22 cellular contexts compared by ENCODE assay signal in the genomic region with DNA sequence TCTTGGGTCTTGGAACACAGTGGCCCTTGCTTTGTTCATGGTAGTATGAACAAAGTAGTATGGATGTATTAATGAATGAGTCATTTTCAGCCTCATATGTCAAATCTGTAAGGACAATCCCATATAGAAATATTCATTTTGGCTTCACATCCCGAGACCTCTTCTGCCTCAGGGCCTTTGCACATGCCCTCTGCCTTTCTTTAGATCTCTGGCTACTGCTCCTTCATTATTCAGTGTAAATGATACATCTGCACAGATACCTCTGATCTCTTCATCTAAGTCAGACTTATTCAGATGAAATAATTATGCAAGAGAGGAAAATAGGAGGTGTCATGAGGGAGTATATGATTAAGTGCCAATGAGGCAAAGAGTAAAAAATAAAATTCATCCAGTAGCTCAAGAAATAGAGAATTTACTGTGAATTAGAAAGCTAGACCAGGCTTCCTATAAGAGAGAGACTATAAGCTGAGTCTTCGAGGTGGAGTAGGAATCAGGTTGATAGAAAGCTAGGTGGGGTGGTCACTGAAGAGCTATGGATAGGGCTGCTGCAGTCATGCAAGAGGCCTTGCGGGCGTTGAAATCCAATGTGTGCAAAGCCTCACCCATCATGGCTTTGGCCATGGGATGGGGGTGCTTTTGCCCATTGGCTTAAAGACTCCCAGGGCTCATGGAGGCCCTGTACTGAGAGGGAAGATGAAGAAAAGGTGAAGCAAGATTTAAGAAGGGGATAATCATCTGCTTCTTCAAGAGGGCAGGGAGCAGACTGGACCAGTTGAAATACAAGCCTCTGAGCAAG. TPM values are rescaled to one million over a fixed set of nuclear protein-coding genes. Genes with fewer than 3 reads are reported as not detected.
DNase-seq lines count a peak whose midpoint lies in the region; ATAC-seq and TF ChIP-seq lines count a peak whose summit lies in the region.
"Had no signal": no experiment of that assay in that cellular context is flagged by ENCODE, and none has a peak within 500 bp of the region (broad histone marks: within the 10 kb centered on the region; RNA-seq: fewer than 3 reads in every experiment).

No MANE protein-coding gene starts in this region.

- H3K4me3 ChIP-seq in gastrocnemius medialis (no peak overlapping the region), neuronal stem cell (ENCODE audit: low read length in 2 of 2) (no peak overlapping the region)
- H3K4me3 ChIP-seq: A549, GM23338, MG63 had no signal

- no peak for TF ChIP-seq POLR2A in gastrocnemius medialis (IDR thresholded peaks at IDR 0.05)

- H2AK5ac ChIP-seq in neuronal stem cell (ENCODE audit: low read depth, low read length), result no peak overlapping the region

- no peak for ATAC-seq in natural killer cell treated with Interleukin-12 subunit alpha and Interleukin-12 subunit beta and Interleukin-15 and Interleukin-18, amount 100 ng/mL, for 72 hours
- ATAC-seq in natural killer cell, result no peak
- no peak for ATAC-seq in gastrocnemius medialis
- ATAC-seq: A549; CD8-positive, alpha-beta T cell; GM23338 had no signal

- TF ChIP-seq CTCF in natural killer cell (IDR thresholded peaks at IDR 0.05) (no peak), gastrocnemius medialis (IDR thresholded peaks at IDR 0.05 in 4 of 5, conservative IDR thresholded peaks at IDR 0.05 in 1 of 5) (no peak)

- intact Hi-C loops in natural killer cell (cut with micrococcal nuclease) (loop anchor here (10.0 kb wide), 1 partner anchor 358 kb away; no protein-coding TSS in a partner anchor), gastrocnemius medialis (cut with DNase I; ENCODE audit: low total_unique reads) (loop anchor here (10.0 kb wide), 1 partner anchor 808 kb away; the partner anchor contains the start of gene RC3H2)

- in situ Hi-C loops in gastrocnemius medialis (cut with MboI; ENCODE audit: low sequenced_read_pairs in 4 of 4), result no loop called here

- no peaks in the 10 kb centered on the region for H3K27me3 ChIP-seq in gastrocnemius medialis
- peaks cover 0 to 21% (median 16%) of the 10 kb centered on the region in 3 experiments for H3K27me3 ChIP-seq in neuronal stem cell (ENCODE audit: control insufficient read depth in 3 of 3, insufficient read depth in 3 of 3, low read depth in 1 of 3, low read length in 3 of 3)
- H3K27me3 ChIP-seq: MG63 had no signal

- WGBS in neuronal stem cell (ENCODE audit: extremely low coverage in 2 of 2, insufficient read length in 2 of 2, insufficient replicate concordance in 1 of 2), 2 donors, result no CpG with 5 or more reads among the region's 4 CpGs

- no peak overlapping the region for H3K23ac ChIP-seq in neuronal stem cell (ENCODE audit: low read depth, low read length, poor library complexity)

- H3K9ac ChIP-seq in neuronal stem cell (ENCODE audit: low read depth, low read length, poor library complexity), result no peak overlapping the region
- H3K9ac ChIP-seq: SK-N-SH had no signal

- no peak overlapping the region for H2BK5ac ChIP-seq in neuronal stem cell (ENCODE audit: low read length)

- H3K9me3 ChIP-seq in gastrocnemius medialis (no peaks in the 10 kb centered on the region), neuronal stem cell (replicated peaks in 1 of 2; ENCODE audit: control insufficient read depth in 2 of 2, insufficient read depth in 1 of 2, low read depth in 1 of 2, low read length in 2 of 2) (no peaks in the 10 kb centered on the region)
- H3K9me3 ChIP-seq: A549, Caco-2, MG63, SK-N-SH had no signal

- H2AFZ ChIP-seq in neuronal stem cell (ENCODE audit: low read length), result no peak overlapping the region
- H2AFZ ChIP-seq: GM23338 had no signal

- H2BK12ac ChIP-seq in neuronal stem cell (ENCODE audit: low read length), result no peak overlapping the region

- H3K4me1 ChIP-seq in gastrocnemius medialis (peaks cover 12 to 33% of the 10 kb centered on the region in 2 donors), neuronal stem cell (ENCODE audit: control insufficient read depth in 2 of 2, insufficient read depth in 1 of 2, low read depth in 1 of 2, low read length in 2 of 2) (peaks cover under 1 to 2% of the 10 kb centered on the region in 2 donors)
- H3K4me1 ChIP-seq: Caco-2 had no signal

- no peak overlapping the region for H3K27ac Mint-ChIP-seq in natural killer cell treated with Interleukin-12 subunit alpha and Interleukin-12 subunit beta and Interleukin-15 and Interleukin-18, amount 100 ng/mL, for 72 hours
- no peak overlapping the region for H3K27ac Mint-ChIP-seq in natural killer cell
- H3K27ac Mint-ChIP-seq: CD8-positive, alpha-beta T cell; GM23338; H9; HFFc6 had no signal

- no peak overlapping the region for H3K4ac ChIP-seq in neuronal stem cell (ENCODE audit: low read length)

- H3K36me3 ChIP-seq in gastrocnemius medialis (no peaks in the 10 kb centered on the region), neuronal stem cell (replicated peaks in 1 of 2; ENCODE audit: control insufficient read depth in 2 of 2, insufficient read depth in 2 of 2, low read length in 2 of 2) (no peaks in the 10 kb centered on the region)
- H3K36me3 ChIP-seq: MG63 had no signal

- H3K14ac ChIP-seq in neuronal stem cell (ENCODE audit: low read length), result no peak overlapping the region

- peaks cover 8 to 12% of the 10 kb centered on the region in 2 donors for H3K27me3 Mint-ChIP-seq in natural killer cell treated with Interleukin-12 subunit alpha and Interleukin-12 subunit beta and Interleukin-15 and Interleukin-18, amount 100 ng/mL, for 72 hours
- peaks cover 8 to 9% of the 10 kb centered on the region in 2 donors for H3K27me3 Mint-ChIP-seq in natural killer cell (ENCODE audit: low read depth in 2 of 2)

- H2BK15ac ChIP-seq in neuronal stem cell (ENCODE audit: low read length), result no peak overlapping the region

- H3K27ac ChIP-seq in gastrocnemius medialis, result peak overlapping the region in 3 of 4 donors; percentile 32 to 69 (median 37)
- no peak overlapping the region for H3K27ac ChIP-seq in neuronal stem cell (replicated peaks; ENCODE audit: low read length)
- H3K27ac ChIP-seq: A549 had no signal

- H3K4me1 Mint-ChIP-seq in natural killer cell treated with Interleukin-12 subunit alpha and Interleukin-12 subunit beta and Interleukin-15 and Interleukin-18, amount 100 ng/mL, for 72 hours (ENCODE audit: low read depth in 2 of 2), result peaks cover 22 to 28% of the 10 kb centered on the region in 2 donors
- peaks cover 26 to 30% of the 10 kb centered on the region in 2 donors for H3K4me1 Mint-ChIP-seq in natural killer cell

- H3K79me1 ChIP-seq in neuronal stem cell (ENCODE audit: low read depth, low read length), result no peaks in the 10 kb centered on the region

- peak overlapping the region; percentile 0 for H3K4me3 Mint-ChIP-seq in natural killer cell treated with Interleukin-12 subunit alpha and Interleukin-12 subunit beta and Interleukin-15 and Interleukin-18, amount 100 ng/mL, for 72 hours
- H3K4me3 Mint-ChIP-seq in natural killer cell, result no peak overlapping the region
- H3K4me3 Mint-ChIP-seq: CD8-positive, alpha-beta T cell; GM23338; H9; HFFc6 had no signal

- no peak for DNase-seq in natural killer cell treated with Interleukin-12 subunit alpha and Interleukin-12 subunit beta and Interleukin-15 and Interleukin-18, amount 100 ng/mL, for 72 hours (ENCODE audit: low spot score)
- DNase-seq in natural killer cell, result no peak
- DNase-seq in ecto neural progenitor cell (ENCODE audit: low spot score), result peak; percentile 34
- DNase-seq in gastrocnemius medialis, result no peak
- DNase-seq in RKO (ENCODE audit: low spot score), result no peak
- no peak for DNase-seq in neuronal stem cell (ENCODE audit: low spot score)
- no peak for DNase-seq in NCI-H345 (lab: John Stamatoyannopoulos, UW)
- DNase-seq: C1 segment of cervical spinal cord; Caco-2; CD8-positive, alpha-beta T cell; H9; HFFc6; KG1; MG63; NCI-H1105 treated with DMSO at 0.1 percent for 48 hours; NCI-H146; NCI-H226; NCI-H524; NCI-H774; SK-N-SH had no signal

- no peaks in the 10 kb centered on the region for H3K9me3 Mint-ChIP-seq in natural killer cell treated with Interleukin-12 subunit alpha and Interleukin-12 subunit beta and Interleukin-15 and Interleukin-18, amount 100 ng/mL, for 72 hours
- no peaks in the 10 kb centered on the region for H3K9me3 Mint-ChIP-seq in natural killer cell
- H3K9me3 Mint-ChIP-seq: CD8-positive, alpha-beta T cell; GM23338; HFFc6 had no signal

- H4K8ac ChIP-seq in neuronal stem cell (ENCODE audit: low read depth, low read length), result no peak overlapping the region

- H3K18ac ChIP-seq in neuronal stem cell (ENCODE audit: low read length), result no peak overlapping the region

- H4K91ac ChIP-seq in neuronal stem cell (ENCODE audit: low read depth, low read length, poor library complexity), result no peak overlapping the region

- H3K36me3 Mint-ChIP-seq in natural killer cell treated with Interleukin-12 subunit alpha and Interleukin-12 subunit beta and Interleukin-15 and Interleukin-18, amount 100 ng/mL, for 72 hours, result peaks cover 4% of the 10 kb centered on the region
- no peaks in the 10 kb centered on the region for H3K36me3 Mint-ChIP-seq in natural killer cell

- no peak overlapping the region for H2BK120ac ChIP-seq in neuronal stem cell (ENCODE audit: low read depth, low read length)

- H3K4me2 ChIP-seq in neuronal stem cell (ENCODE audit: insufficient read depth, low read length, poor library complexity, severe bottlenecking), result no peak overlapping the region
- H3K4me2 ChIP-seq: A549, GM23338, SK-N-SH had no signal

RNA-seq across cellular contexts. Expression of gene TTLL11, which starts 3.7 kb away (rescaled TPM):
- 1 to 10 TPM; 6.2 to 7.7 TPM for total RNA-seq in natural killer cell treated with Interleukin-12 subunit alpha and Interleukin-12 subunit beta and Interleukin-15 and Interleukin-18, amount 100 ng/mL, for 72 hours
- 1 to 10 TPM; 3.4 to 4.6 (median 3.6) TPM for total RNA-seq in natural killer cell
- total RNA-seq in gastrocnemius medialis, result 10 to 100 TPM; 12.3 to 20.5 (median 15.3) TPM
- polyA plus RNA-seq in neuronal stem cell (2013, experiment 1 of 2), result 2.0 TPM
- 1.4 TPM for polyA plus RNA-seq in neuronal stem cell (2013, experiment 2 of 2)
